23 cellular contexts compared by ENCODE assay signal in genomic region chr1:5478961-5479360, GRCh38.
DNase-seq lines count a peak whose midpoint lies in the region; ATAC-seq and TF ChIP-seq lines count a peak whose summit lies in the region.
"Had no signal": no experiment of that assay in that cellular context is flagged by ENCODE, and none has a peak within 500 bp of the region (broad histone marks: within the 10 kb centered on the region; RNA-seq: fewer than 3 reads in every experiment).

No MANE protein-coding gene starts in this region.

- ATAC-seq in body of pancreas = no peak
- no peak for ATAC-seq in HG03097 (IDR thresholded peaks at IDR 0.05; ENCODE audit: low FRiP score, unreplicated experiment)
- ATAC-seq: GM12878 had no signal

- H3K9ac ChIP-seq in neuronal stem cell (ENCODE audit: low read depth, low read length, poor library complexity) = no peak overlapping the region
- H3K9ac ChIP-seq: BLaER1 had no signal

- no peak overlapping the region for H3K4me3 ChIP-seq in body of pancreas
- no peak overlapping the region for H3K4me3 ChIP-seq in neuronal stem cell (ENCODE audit: low read length in 2 of 2)
- H3K4me3 ChIP-seq: BLaER1, GM12878 had no signal

- H3K36me3 ChIP-seq in body of pancreas (replicated peaks in 1 of 2; ENCODE audit: insufficient read depth in 1 of 2, low read depth in 2 of 2) (no peaks in the 10 kb centered on the region), neuronal stem cell (replicated peaks in 1 of 2; ENCODE audit: control insufficient read depth in 2 of 2, insufficient read depth in 2 of 2, low read length in 2 of 2) (no peaks in the 10 kb centered on the region)
- H3K36me3 ChIP-seq: BE2C, BLaER1 had no signal

- H3K27ac ChIP-seq in body of pancreas = peak overlapping the region in 3 of 4 donors; percentile 73 to 82 (median 73)
- no peak overlapping the region for H3K27ac ChIP-seq in neuronal stem cell (replicated peaks; ENCODE audit: low read length)
- H3K27ac ChIP-seq: BLaER1 had no signal

- no peak overlapping the region for H2AK5ac ChIP-seq in neuronal stem cell (ENCODE audit: low read depth, low read length)

- H3K4me2 ChIP-seq in neuronal stem cell (ENCODE audit: insufficient read depth, low read length, poor library complexity, severe bottlenecking) = no peak overlapping the region
- H3K4me2 ChIP-seq: BLaER1 had no signal

- H3K4me1 ChIP-seq in body of pancreas = peaks cover 29% of the 10 kb centered on the region
- peaks cover 0 to 3% of the 10 kb centered on the region in 2 donors for H3K4me1 ChIP-seq in neuronal stem cell (ENCODE audit: control insufficient read depth in 2 of 2, insufficient read depth in 1 of 2, low read depth in 1 of 2, low read length in 2 of 2)
- H3K4me1 ChIP-seq: BE2C had no signal

- no peak overlapping the region for H3K14ac ChIP-seq in neuronal stem cell (ENCODE audit: low read length)

- H3K27me3 ChIP-seq in body of pancreas = no peaks in the 10 kb centered on the region
- peaks cover 0 to 8% (median 0%) of the 10 kb centered on the region in 3 experiments for H3K27me3 ChIP-seq in neuronal stem cell (ENCODE audit: control insufficient read depth in 3 of 3, insufficient read depth in 3 of 3, low read depth in 1 of 3, low read length in 3 of 3)
- H3K27me3 ChIP-seq: BE2C, BLaER1 had no signal

- H3K9me3 ChIP-seq in body of pancreas (no peaks in the 10 kb centered on the region), neuronal stem cell (replicated peaks in 1 of 2; ENCODE audit: control insufficient read depth in 2 of 2, insufficient read depth in 1 of 2, low read depth in 1 of 2, low read length in 2 of 2) (peaks cover 0 to 2% of the 10 kb centered on the region in 2 donors)
- H3K9me3 ChIP-seq: BE2C, BLaER1 had no signal

- DNase-seq in body of pancreas = no peak
- DNase-seq in neuronal stem cell (ENCODE audit: low spot score) = no peak
- peak; percentile 48 for DNase-seq in retina
- DNase-seq in activated gamma-delta T cell (lab: John Stamatoyannopoulos, UW) = no peak
- DNase-seq in HPDE6-E6E7 (ENCODE audit: extremely low spot score) = no peak
- DNase-seq: 8988T; ACHN; BE2C; C1 segment of cervical spinal cord; CD4-positive, alpha-beta memory T cell; CD4-positive, CD25-positive, alpha-beta regulatory T cell; CD8-positive, alpha-beta memory T cell; COR-L47; DMS 273 treated with DMSO at 0.1 percent for 48 hours; DMS153; DMS53; DMS79; DND-41; EL; GDM1 had no signal

- H3K79me1 ChIP-seq in neuronal stem cell (ENCODE audit: low read depth, low read length) = no peaks in the 10 kb centered on the region

- no peak overlapping the region for H2BK12ac ChIP-seq in neuronal stem cell (ENCODE audit: low read length)

- H2BK120ac ChIP-seq in neuronal stem cell (ENCODE audit: low read depth, low read length) = no peak overlapping the region

- no peak overlapping the region for H3K4ac ChIP-seq in neuronal stem cell (ENCODE audit: low read length)

- H3K23ac ChIP-seq in neuronal stem cell (ENCODE audit: low read depth, low read length, poor library complexity) = peak overlapping the region; percentile 87

- TF ChIP-seq CTCF in body of pancreas (IDR thresholded peaks at IDR 0.05) = no peak

- no peak overlapping the region for H2BK15ac ChIP-seq in neuronal stem cell (ENCODE audit: low read length)

- no peak overlapping the region for H4K91ac ChIP-seq in neuronal stem cell (ENCODE audit: low read depth, low read length, poor library complexity)

- no peak overlapping the region for H4K8ac ChIP-seq in neuronal stem cell (ENCODE audit: low read depth, low read length)

- intact Hi-C loops in body of pancreas (cut with DNase I) = no loop called here

- H3K18ac ChIP-seq in neuronal stem cell (ENCODE audit: low read length) = peak overlapping the region; percentile 59

- 35 to 54% methylated on average over 6 to 9 of the region's 9 CpGs for WGBS in body of pancreas, 2 donors
- WGBS in neuronal stem cell (ENCODE audit: extremely low coverage in 2 of 2, insufficient read length in 2 of 2, insufficient replicate concordance in 1 of 2), 2 donors = no CpG with 5 or more reads among the region's 9 CpGs

- H2BK5ac ChIP-seq in neuronal stem cell (ENCODE audit: low read length) = no peak overlapping the region

- no peak for TF ChIP-seq POLR2A in body of pancreas (IDR thresholded peaks at IDR 0.05)

- no peak overlapping the region for H2AFZ ChIP-seq in neuronal stem cell (ENCODE audit: low read length)
